ENCODE assay signal across 8 cellular contexts in genomic region chr1:85200367-85200869, GRCh38. TPM values are rescaled to one million over a fixed set of nuclear protein-coding genes. Genes with fewer than 3 reads are reported as not detected.
DNase-seq lines count a peak whose midpoint lies in the region; ATAC-seq, FAIRE-seq and TF ChIP-seq lines count a peak whose summit lies in the region.

No MANE protein-coding gene starts in this region.

- H3K9ac ChIP-seq in HUES48 (ENCODE audit: low read depth, low read length) = peak overlapping the region; percentile 79; the same call in 1 of the 2 replicates
- peak overlapping the region; percentile 61 to 98 (median 86) for H3K9ac ChIP-seq in H1 (replicated peaks in 1 of 4; ENCODE audit: extremely low read depth in 1 of 4, low read depth in 3 of 4, low read length in 3 of 4)
- H3K9ac ChIP-seq in mucosa of rectum (ENCODE audit: low read depth in 1 of 2, low read length in 2 of 2) = peak overlapping the region; percentile 63 to 97

- H3K4me1 Mint-ChIP-seq in WTC11 = peaks cover 50% of the 10 kb centered on the region
- peaks cover 25% of the 10 kb centered on the region for H3K4me1 Mint-ChIP-seq in stimulated activated naive CD8-positive, alpha-beta T cell treated with anti-CD3 and anti-CD28 coated beads, Interleukin-15, amount 100 ng/mL, for 72 hours

- H3K4me3 Mint-ChIP-seq in WTC11 = peak overlapping the region; percentile 86
- H3K4me3 Mint-ChIP-seq in stimulated activated naive CD8-positive, alpha-beta T cell treated with anti-CD3 and anti-CD28 coated beads, Interleukin-15, amount 100 ng/mL, for 72 hours = peak overlapping the region; percentile 87 to 90

- no peaks in the 10 kb centered on the region for H3K27me3 Mint-ChIP-seq in WTC11 (ENCODE audit: low read depth)
- H3K27me3 Mint-ChIP-seq in stimulated activated naive CD8-positive, alpha-beta T cell treated with anti-CD3 and anti-CD28 coated beads, Interleukin-15, amount 100 ng/mL, for 72 hours = no peaks in the 10 kb centered on the region

- peak overlapping the region; percentile 98 for H3K27ac ChIP-seq in HUES48 (ENCODE audit: low read depth, low read length)
- no peak overlapping the region for H3K27ac ChIP-seq in H1 (ENCODE audit: low read depth, low read length)
- H3K27ac ChIP-seq in mucosa of rectum (ENCODE audit: low read depth in 2 of 2, low read length in 2 of 2) = peak overlapping the region; percentile 94 to 97

- ATAC-seq in GM21526 (IDR thresholded peaks at IDR 0.05; ENCODE audit: low FRiP score, unreplicated experiment) (peak; percentile 43), WTC11 (peak; percentile 2)
- peak; percentile 53 for ATAC-seq in stimulated activated naive CD8-positive, alpha-beta T cell treated with anti-CD3 and anti-CD28 coated beads, Interleukin-15, amount 100 ng/mL, for 72 hours

- no peak for TF ChIP-seq EP300 in H1 (IDR thresholded peaks at IDR 0.05; ENCODE audit: borderline replicate concordance in 1 of 2, low read depth in 2 of 2, low read length in 2 of 2)

- H4K8ac ChIP-seq in H1 (ENCODE audit: extremely low read depth, insufficient read depth, low read length) = peak overlapping the region; percentile 97

- H3K27ac Mint-ChIP-seq in WTC11 = no peak overlapping the region
- peak overlapping the region; percentile 46 to 54 for H3K27ac Mint-ChIP-seq in stimulated activated naive CD8-positive, alpha-beta T cell treated with anti-CD3 and anti-CD28 coated beads, Interleukin-15, amount 100 ng/mL, for 72 hours

- no peak overlapping the region for H3K23ac ChIP-seq in H1 (ENCODE audit: insufficient read length)

- H3K18ac ChIP-seq in H1 (ENCODE audit: extremely low read depth, low read length) = no peak overlapping the region; the same call in 1 of the 2 replicates

- DNase-seq in EH (ENCODE audit: low read depth) (peak; percentile 39), WTC11 (ENCODE audit: low spot score) (peak; percentile 45), H1 (ENCODE audit: low read depth in 1 of 2, low spot score in 2 of 2) (peak in 1 of 2 experiments; percentile 63), midbrain (lab: John Stamatoyannopoulos, UW) (no peak)
- peak in 1 of 2 donors; percentile 45 for DNase-seq in stimulated activated naive CD8-positive, alpha-beta T cell treated with anti-CD3 and anti-CD28 coated beads, Interleukin-15, amount 100 ng/mL, for 72 hours

- H3K36me3 Mint-ChIP-seq in WTC11 = no peaks in the 10 kb centered on the region

- H3K4me1 ChIP-seq in HUES48 (ENCODE audit: control insufficient read depth, insufficient read depth, low read length) (peaks cover 28% of the 10 kb centered on the region), H1 (replicated peaks in 1 of 4; ENCODE audit: control insufficient read depth in 3 of 4, insufficient read depth in 4 of 4, low read length in 3 of 4) (peaks cover 0 to 3% (median 1%) of the 10 kb centered on the region in 4 experiments; a peak in 4 of 7 replicates), mucosa of rectum (ENCODE audit: control insufficient read depth in 2 of 2, insufficient read depth in 2 of 2, low read length in 2 of 2) (peaks cover 5 to 14% of the 10 kb centered on the region in 2 donors)

- H3K79me2 ChIP-seq in H1 (ENCODE audit: control insufficient read depth in 1 of 2, insufficient read depth in 2 of 2, low read length in 2 of 2) = peaks cover 0 to 44% of the 10 kb centered on the region in 2 experiments; a peak in 2 of 4 replicates

- CTCF ChIA-PET in WTC11 (lab: Charles Lee) = interaction anchor here (0.6 to 1.1 kb wide), 5 partner anchors 26 to 425 kb away, joined by 3 to 7 read pairs (median 3); partner anchors contain the start of gene C1orf52
- CTCF ChIA-PET in H1 (lab: Charles Lee; ENCODE audit: partially characterized antibody) = interaction anchor here (0.7 to 2.0 kb wide), 6 partner anchors 25 to 425 kb away, joined by 3 to 6 read pairs (median 6); partner anchors contain the start of gene C1orf52

- no peaks in the 10 kb centered on the region for H3K9me3 ChIP-seq in HUES48 (ENCODE audit: control insufficient read depth, insufficient read depth, low read length)
- H3K9me3 ChIP-seq in H1 (ENCODE audit: insufficient read depth in 2 of 2, low read depth in 1 of 2, low read length in 1 of 2) = no peaks in the 10 kb centered on the region
- H3K9me3 ChIP-seq in mucosa of rectum (ENCODE audit: control insufficient read depth in 2 of 2, low read length in 2 of 2) = no peaks in the 10 kb centered on the region

- H4K20me1 ChIP-seq in H1 (replicated peaks in 1 of 2; ENCODE audit: control insufficient read depth in 1 of 2, insufficient read depth in 2 of 2, low read length in 2 of 2) = no peaks in the 10 kb centered on the region

- no peak overlapping the region for H2AK5ac ChIP-seq in H1 (ENCODE audit: low read depth, low read length)

- H4K91ac ChIP-seq in H1 (replicated peaks; ENCODE audit: insufficient read length, low read length) = no peak overlapping the region

- POLR2A ChIA-PET in WTC11 (lab: Charles Lee) = interaction anchor here (0.7 to 1.6 kb wide), 3 partner anchors 8 to 91 kb away, joined by 4 to 6 read pairs (median 4); partner anchors contain the start of gene C1orf52
- POLR2A ChIA-PET in H1 (lab: Charles Lee; ENCODE audit: partially characterized antibody) = interaction anchor here (0.7 to 3.8 kb wide), 14 partner anchors 8 to 383 kb away, joined by 3 to 17 read pairs (median 4); partner anchors contain the start of genes BCL10 and C1orf52

- H2BK20ac ChIP-seq in H1 (ENCODE audit: low read length) = no peak overlapping the region

- peak overlapping the region; percentile 73 to 93 for H3K4me2 ChIP-seq in H1 (ENCODE audit: insufficient read depth in 1 of 2, low read depth in 2 of 2, low read length in 2 of 2)

- no peak overlapping the region for H4K5ac ChIP-seq in H1 (ENCODE audit: insufficient read length, low read depth, low read length)

- no peaks in the 10 kb centered on the region for H3K9me3 Mint-ChIP-seq in WTC11
- no peaks in the 10 kb centered on the region for H3K9me3 Mint-ChIP-seq in stimulated activated naive CD8-positive, alpha-beta T cell treated with anti-CD3 and anti-CD28 coated beads, Interleukin-15, amount 100 ng/mL, for 72 hours

- H2BK5ac ChIP-seq in H1 (ENCODE audit: low read depth, low read length) = peak overlapping the region; percentile 82; the same call in 1 of the 2 replicates

- no peak for TF ChIP-seq RAD21 in H1 (IDR thresholded peaks at IDR 0.05 in 1 of 2, conservative IDR thresholded peaks at IDR 0.05 in 1 of 2; ENCODE audit: low read depth in 2 of 2, low read length in 2 of 2)

- H3K27me3 ChIP-seq in HUES48 (ENCODE audit: control insufficient read depth, insufficient read depth, low read length) = no peaks in the 10 kb centered on the region
- no peaks in the 10 kb centered on the region for H3K27me3 ChIP-seq in H1 (replicated peaks in 1 of 4; ENCODE audit: control insufficient read depth in 3 of 4, extremely low read depth in 1 of 4, insufficient read depth in 3 of 4, low read length in 3 of 4)
- H3K27me3 ChIP-seq in mucosa of rectum (ENCODE audit: control insufficient read depth in 2 of 2, insufficient read depth in 2 of 2, low read length in 2 of 2) = peaks cover 0 to 4% of the 10 kb centered on the region in 2 donors

- WGBS in H1 (ENCODE audit: extremely low coverage in 1 of 2, insufficient coverage in 1 of 2, insufficient read length in 1 of 2, insufficient replicate concordance in 2 of 2, low coverage in 1 of 2, low lambda C conversion rate in 2 of 2, missing lambda C conversion rate in 1 of 2), 2 experiments = 1% methylated on average over 19 of the region's 45 CpGs; no CpG with 5 or more reads in 1 of the 2 experiments

- 0 out of 2 replicates have a peak overlapping the region, but pooled peaks have one; percentile 11 for H2BK15ac ChIP-seq in H1 (ENCODE audit: low read length)

- H2BK12ac ChIP-seq in H1 (ENCODE audit: low read depth, low read length) = no peak overlapping the region

- no peak overlapping the region for H3K4ac ChIP-seq in H1 (replicated peaks; ENCODE audit: insufficient read length, low read depth, low read length)

- 0 out of 2 replicates have a peak, but pooled peaks cover 2% of the 10 kb centered on the region for H3K79me1 ChIP-seq in H1 (ENCODE audit: low read depth, low read length)

- H2BK120ac ChIP-seq in H1 (replicated peaks; ENCODE audit: low read depth, low read length) = no peak overlapping the region

- FAIRE-seq in H1 (lab: Jason Lieb, UNC) = no peak

- no peak for TF ChIP-seq POLR2A in H1 (IDR thresholded peaks at IDR 0.05; ENCODE audit: control extremely low read depth in 1 of 2, low read depth in 2 of 2, low read length in 2 of 2)

- peak overlapping the region; percentile 96 for H3K4me3 ChIP-seq in HUES48 (ENCODE audit: low read depth, low read length)
- H3K4me3 ChIP-seq in H1 (ENCODE audit: extremely low read depth in 1 of 4, insufficient read depth in 2 of 4, low read depth in 3 of 4, low read length in 4 of 4) = peak overlapping the region; percentile 73 to 95 (median 84)
- peak overlapping the region; percentile 89 to 93 for H3K4me3 ChIP-seq in mucosa of rectum (ENCODE audit: low read length in 2 of 2)

- no peak overlapping the region for H3K56ac ChIP-seq in H1 (replicated peaks; ENCODE audit: insufficient read length, low read depth, low read length)

- no peak for TF ChIP-seq CTCF in WTC11 (IDR thresholded peaks at IDR 0.05)
- no peak for TF ChIP-seq CTCF in H1 (IDR thresholded peaks at IDR 0.05; ENCODE audit: control extremely low read depth in 1 of 3, insufficient read depth in 1 of 3, low read depth in 1 of 3, low read length in 3 of 3)

- no peak overlapping the region for H2AFZ ChIP-seq in H1 (ENCODE audit: low read length)

- no peaks in the 10 kb centered on the region for H3K36me3 ChIP-seq in HUES48 (ENCODE audit: control insufficient read depth, insufficient read depth, low read length)
- H3K36me3 ChIP-seq in H1 (ENCODE audit: control insufficient read depth in 2 of 4, insufficient read depth in 4 of 4, low read length in 3 of 4) = no peaks in the 10 kb centered on the region
- H3K36me3 ChIP-seq in mucosa of rectum (ENCODE audit: control insufficient read depth in 2 of 2, insufficient read depth in 2 of 2, low read length in 2 of 2) = no peaks in the 10 kb centered on the region

- H3K23me2 ChIP-seq in H1 (ENCODE audit: low read depth, low read length) = peaks cover 11% of the 10 kb centered on the region

- H3K14ac ChIP-seq in H1 (ENCODE audit: insufficient read length) = no peak overlapping the region

RNA-seq across cellular contexts. Expression of gene SYDE2, which starts 0.4 kb away (rescaled TPM):
- 11.0 to 13.8 TPM (median 11.4 TPM) in 3 replicates for total RNA-seq in WTC11 (2021)
- 12.7 and 14.6 TPM in 2 replicates for total RNA-seq in H1 (2021; fragmentation: NEBNext Ultra II Directional; extraction: Animal tissue kit (Norgen Biotek cat#: 25700))
- 1.6 and 2.1 TPM in 2 replicates for polyA plus RNA-seq in H1 (2011; rRNA removed)
- 2.8 TPM for polyA plus RNA-seq in H1 (2011; cell fraction: cytosol; rRNA removed)
- 2.9 TPM for polyA plus RNA-seq in H1 (2011; cell fraction: nucleus; rRNA removed)
- polyA plus RNA-seq in H1 (2012, experiment 1 of 2) = 1.7 to 3.3 TPM (median 2.5 TPM) in 4 replicates
- 0.25 TPM for polyA plus RNA-seq in H1 (2012, experiment 2 of 2)
- polyA plus RNA-seq in H1 (2013, experiment 1 of 2) = 4.5 TPM
- polyA plus RNA-seq in H1 (2013, experiment 2 of 2) = 4.1 TPM
- 13.9 and 15.8 TPM in 2 replicates for polyA minus RNA-seq in H1 (2011; rRNA and poly(A)+ RNA removed)
- polyA minus RNA-seq in H1 (2011; cell fraction: cytosol; rRNA and poly(A)+ RNA removed) = 8.4 TPM
- 18.5 TPM for polyA minus RNA-seq in H1 (2011; cell fraction: nucleus; rRNA and poly(A)+ RNA removed)

RNA-seq across cellular contexts. Expression of gene C1orf52, which starts 59.0 kb away (rescaled TPM):
- 35.8 to 44.5 TPM (median 40.2 TPM) in 3 replicates for total RNA-seq in WTC11 (2021)
- 39.1 and 39.3 TPM in 2 replicates for total RNA-seq in H1 (2021; fragmentation: NEBNext Ultra II Directional; extraction: Animal tissue kit (Norgen Biotek cat#: 25700))
- polyA plus RNA-seq in H1 (2011; rRNA removed) = 29.2 and 46.9 TPM in 2 replicates
- polyA plus RNA-seq in H1 (2011; cell fraction: cytosol; rRNA removed) = 41.8 TPM
- 75.0 TPM for polyA plus RNA-seq in H1 (2011; cell fraction: nucleus; rRNA removed)
- 31.4 to 42.3 TPM (median 37.7 TPM) in 4 replicates for polyA plus RNA-seq in H1 (2012, experiment 1 of 2)
- 7.8 TPM for polyA plus RNA-seq in H1 (2012, experiment 2 of 2)
- 31.6 TPM for polyA plus RNA-seq in H1 (2013, experiment 1 of 2)
- polyA plus RNA-seq in H1 (2013, experiment 2 of 2) = 33.4 TPM
- 20.1 and 22.6 TPM in 2 replicates for polyA minus RNA-seq in H1 (2011; rRNA and poly(A)+ RNA removed)
- 23.6 TPM for polyA minus RNA-seq in H1 (2011; cell fraction: cytosol; rRNA and poly(A)+ RNA removed)
- 32.0 TPM for polyA minus RNA-seq in H1 (2011; cell fraction: nucleus; rRNA and poly(A)+ RNA removed)

Comparison
In these comparisons a context has a peak if more than half of its experiments do, and no peak if none do; other contexts are left out.
1. ATAC-seq: peak in every context shown above with its lines; median percentile 53 in stimulated activated naive CD8-positive, alpha-beta T cell treated with anti-CD3 and anti-CD28 coated beads, Interleukin-15, amount 100 ng/mL, for 72 hours; 43 in GM21526; 2 in WTC11.